16 cellular contexts compared by ENCODE assay signal in the genomic region with DNA sequence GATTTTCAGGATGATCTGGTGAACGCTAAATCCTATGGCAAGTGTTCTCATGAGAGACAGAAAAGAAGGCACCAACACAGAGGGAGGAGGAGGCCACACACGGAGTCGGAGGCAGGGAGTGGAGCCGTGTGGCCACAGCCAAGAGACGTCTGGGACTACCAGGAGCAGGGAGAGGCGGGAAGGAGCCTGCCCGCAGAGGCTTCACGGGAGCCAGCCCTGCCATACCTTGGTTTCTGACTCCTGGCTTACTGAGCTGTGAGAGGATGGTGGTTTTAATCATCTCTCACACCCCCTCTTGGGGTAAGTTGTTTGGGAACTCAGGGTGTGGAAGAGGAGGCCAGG. TPM values are rescaled to one million over a fixed set of nuclear protein-coding genes. Genes with fewer than 3 reads are reported as not detected.
DNase-seq lines count a peak whose midpoint lies in the region; TF ChIP-seq lines count a peak whose summit lies in the region.
"Had no signal": no experiment of that assay in that cellular context is flagged by ENCODE, and none has a peak within 500 bp of the region (broad histone marks: within the 10 kb centered on the region; RNA-seq: fewer than 3 reads in every experiment).

No MANE protein-coding gene starts in this region.

- TF ChIP-seq CTCF in RWPE1 (conservative IDR thresholded peaks at IDR 0.05; ENCODE audit: low read depth) (no peak), BE2C (IDR thresholded peaks at IDR 0.05; ENCODE audit: low read depth, low read length) (no peak), prostate gland (IDR thresholded peaks at IDR 0.05) (no peak)

- intact Hi-C loops in prostate gland (cut with DNase I): loop anchor here (5.0 kb wide), 1 partner anchor 74 kb away; no protein-coding TSS in a partner anchor

- no peak overlapping the region for H4K12ac ChIP-seq in trophoblast cell (ENCODE audit: low read depth, low read length)

- 0 out of 2 replicates have a peak overlapping the region, but pooled peaks have one; percentile 3 for H2AFZ ChIP-seq in GM23248
- H2AFZ ChIP-seq in trophoblast cell (ENCODE audit: insufficient read depth, low read length, poor library complexity): no peak overlapping the region

- H3F3A ChIP-seq in GM23248 (ENCODE audit: insufficient read depth): no peaks in the 10 kb centered on the region

- no peaks in the 10 kb centered on the region for H4K20me1 ChIP-seq in GM23248 (ENCODE audit: insufficient read depth)

- H3K4me2 ChIP-seq in GM23248 (ENCODE audit: unreplicated experiment): no peak overlapping the region
- H3K4me2 ChIP-seq in trophoblast cell (ENCODE audit: low read length): no peak overlapping the region

- CTCF ChIA-PET in RWPE1 (lab: Yijun Ruan, JAX): no interaction called here

- no peak overlapping the region for H3K27ac ChIP-seq in GM23248
- H3K27ac ChIP-seq in RWPE1: peak overlapping the region; percentile 42; the same call in 1 of the 2 replicates
- H3K27ac ChIP-seq in epithelial cell of prostate: peak overlapping the region; percentile 79
- H3K27ac ChIP-seq in trophoblast cell (ENCODE audit: low read depth, low read length): peak overlapping the region; percentile 73
- H3K27ac ChIP-seq in prostate gland: no peak overlapping the region

- peak overlapping the region; percentile 3 for H3K18ac ChIP-seq in trophoblast cell (ENCODE audit: low read length)

- TF ChIP-seq POLR2A in prostate gland (IDR thresholded peaks at IDR 0.05): no peak

- H2BK12ac ChIP-seq in trophoblast cell (ENCODE audit: low read length): peak overlapping the region; percentile 76

- H3K4me3 ChIP-seq in GM23248: no peak overlapping the region
- no peak overlapping the region for H3K4me3 ChIP-seq in trophoblast cell (ENCODE audit: low read depth, low read length)
- no peak overlapping the region for H3K4me3 ChIP-seq in BE2C (ENCODE audit: low read depth, low read length)
- no peak overlapping the region for H3K4me3 ChIP-seq in prostate gland
- H3K4me3 ChIP-seq: HAP-1 had no signal

- no peaks in the 10 kb centered on the region for H3K9me2 ChIP-seq in GM23248 (ENCODE audit: insufficient read depth)

- in situ Hi-C loops in GM23248 (cut with MboI): no loop called here

- DNase-seq in GM23248 (no peak), RWPE1 (ENCODE audit: low spot score) (no peak), epithelial cell of prostate (ENCODE audit: low read depth, low spot score) (no peak), trophoblast cell (peak; percentile 49 to 68), BE2C (no peak), prostate gland (ENCODE audit: low spot score) (no peak), SK-N-DZ (ENCODE audit: low spot score) (no peak), GF-D8 (lab: John Stamatoyannopoulos, UW) (no peak)
- DNase-seq: COR-L47, DMS79, NCI-H1694, NCI-H2081 treated with DMSO at 0.1 percent for 48 hours, NCI-H2171 treated with DMSO at 0.1 percent for 48 hours, NCI-H446, SIG-M5 had no signal

- H4K8ac ChIP-seq in trophoblast cell (ENCODE audit: low read depth, low read length): peak overlapping the region; percentile 1

- no peaks in the 10 kb centered on the region for H3K79me2 ChIP-seq in GM23248 (ENCODE audit: insufficient read depth)
- no peaks in the 10 kb centered on the region for H3K79me2 ChIP-seq in trophoblast cell (ENCODE audit: control insufficient read depth, insufficient read depth, low read length, poor library complexity)

- H3K9me3 ChIP-seq in GM23248 (ENCODE audit: low read depth) (no peaks in the 10 kb centered on the region), trophoblast cell (ENCODE audit: insufficient read depth, low read depth, low read length) (no peaks in the 10 kb centered on the region), BE2C (no peaks in the 10 kb centered on the region), prostate gland (no peaks in the 10 kb centered on the region)
- H3K9me3 ChIP-seq: HAP-1 had no signal

- H2BK120ac ChIP-seq in trophoblast cell (ENCODE audit: insufficient read depth, low read length, poor library complexity): peak overlapping the region; percentile 82

- H3K36me3 ChIP-seq in GM23248 (ENCODE audit: low read depth): no peaks in the 10 kb centered on the region
- H3K36me3 ChIP-seq in trophoblast cell (ENCODE audit: control insufficient read depth in 1 of 2, insufficient read depth in 2 of 2, low read length in 2 of 2): no peaks in the 10 kb centered on the region
- H3K36me3 ChIP-seq in BE2C: no peaks in the 10 kb centered on the region
- no peaks in the 10 kb centered on the region for H3K36me3 ChIP-seq in prostate gland
- H3K36me3 ChIP-seq: HAP-1 had no signal

- peak overlapping the region; percentile 49 for H2AK5ac ChIP-seq in trophoblast cell (ENCODE audit: low read length)

- H3K79me1 ChIP-seq in trophoblast cell (ENCODE audit: low read length): peaks cover 41% of the 10 kb centered on the region

- H3K27me3 ChIP-seq in GM23248 (replicated peaks; ENCODE audit: insufficient read depth): no peaks in the 10 kb centered on the region; the same call in 1 of the 2 replicates
- H3K27me3 ChIP-seq in trophoblast cell (ENCODE audit: insufficient read depth, low read length): no peaks in the 10 kb centered on the region
- H3K27me3 ChIP-seq in BE2C: no peaks in the 10 kb centered on the region
- no peaks in the 10 kb centered on the region for H3K27me3 ChIP-seq in prostate gland (replicated peaks; ENCODE audit: insufficient read depth)

- H3K23ac ChIP-seq in trophoblast cell (ENCODE audit: low read length): no peak overlapping the region

- no peak overlapping the region for H3K4ac ChIP-seq in trophoblast cell (ENCODE audit: low read depth, low read length)

- H3K14ac ChIP-seq in trophoblast cell (ENCODE audit: low read length): peak overlapping the region; percentile 54

- peak overlapping the region; percentile 84 for H4K91ac ChIP-seq in trophoblast cell (ENCODE audit: low read depth, low read length)

- WGBS in GM23248 (ENCODE audit: low coverage in 1 of 2, low lambda C conversion rate in 2 of 2, missing lambda C conversion rate in 2 of 2), 2 experiments: 96% methylated on average over 8 of the region's 8 CpGs
- no CpG with 5 or more reads among the region's 8 CpGs for WGBS in trophoblast cell (ENCODE audit: extremely low coverage, insufficient coverage, insufficient read length)
- 78% methylated on average over 8 of the region's 8 CpGs for WGBS in prostate gland

- peak overlapping the region; percentile 70 for H2BK5ac ChIP-seq in trophoblast cell (ENCODE audit: low read depth, low read length, poor library complexity)

- H3K9ac ChIP-seq in GM23248 (no peak overlapping the region), trophoblast cell (ENCODE audit: low read length) (no peak overlapping the region)

- peaks cover 11% of the 10 kb centered on the region for H3K4me1 ChIP-seq in GM23248 (ENCODE audit: insufficient read depth)
- peaks cover 37 to 49% of the 10 kb centered on the region in 2 experiments for H3K4me1 ChIP-seq in trophoblast cell (ENCODE audit: control insufficient read depth in 1 of 2, insufficient read depth in 2 of 2, low read length in 2 of 2)
- no peaks in the 10 kb centered on the region for H3K4me1 ChIP-seq in BE2C
- no peaks in the 10 kb centered on the region for H3K4me1 ChIP-seq in prostate gland (replicated peaks)
- H3K4me1 ChIP-seq: HAP-1 had no signal

- POLR2A ChIA-PET in RWPE1 (lab: Yijun Ruan, JAX; ENCODE audit: low non-redundant PET): no interaction called here

RNA-seq across cellular contexts. Expression of a gene that starts 33.5 kb away (rescaled TPM):
- total RNA-seq in GM23248 (2014; rRNA removed; shearing (Covaris generic)): not detected in 2 replicates
- 0.05 TPM in 2 replicates for polyA plus RNA-seq in GM23248 (2016; fragmentation: Nextera tagmentation; extraction: Ambion mirVana)
- polyA plus RNA-seq in trophoblast cell (2013): 13.9 and 15.5 TPM in 2 replicates
- 0.25 TPM for polyA plus RNA-seq in BE2C (2012; ENCODE audit: insufficient read depth, insufficient read length, low read depth)
- under 1 TPM in 1 of 2 donors, not detected in 1; 0.45 TPM for total RNA-seq in prostate gland
- polyA plus RNA-seq in SK-N-DZ (2014; cell fraction: cytosol; rRNA removed): not detected in 2 replicates
- polyA plus RNA-seq in SK-N-DZ (2014; cell fraction: nucleus; rRNA removed): 0.03 TPM in 1 of 2 replicates, not detected in the other

RNA-seq across cellular contexts. Expression of a gene that starts 45.8 kb away (rescaled TPM):
- 13.4 and 14.0 TPM in 2 replicates for total RNA-seq in GM23248 (2014; rRNA removed; shearing (Covaris generic))
- 19.0 and 19.3 TPM in 2 replicates for polyA plus RNA-seq in GM23248 (2016; fragmentation: Nextera tagmentation; extraction: Ambion mirVana)
- 41.6 and 41.8 TPM in 2 replicates for polyA plus RNA-seq in trophoblast cell (2013)
- 2.1 TPM for polyA plus RNA-seq in BE2C (2012; ENCODE audit: insufficient read depth, insufficient read length, low read depth)
- total RNA-seq in prostate gland: 10 to 100 TPM in 1 of 2 donors, under 1 TPM in 1; 0.73 to 15.1 TPM
- polyA plus RNA-seq in SK-N-DZ (2014; cell fraction: cytosol; rRNA removed): 0.39 and 1.0 TPM in 2 replicates
- 0.65 and 1.9 TPM in 2 replicates for polyA plus RNA-seq in SK-N-DZ (2014; cell fraction: nucleus; rRNA removed)

Comparison
In these comparisons a context has a peak if more than half of its experiments do, and no peak if none do; other contexts are left out.
1. DNase-seq: peak in trophoblast cell (2 of 2); none in GM23248 (single experiment), RWPE1 (single experiment), epithelial cell of prostate (single experiment), BE2C (single experiment), prostate gland (single experiment), SK-N-DZ (single experiment) and GF-D8 (single experiment).
2. H3K27ac ChIP-seq: peak in RWPE1 (single experiment), epithelial cell of prostate (single experiment) and trophoblast cell (single experiment); none in GM23248 (single experiment) and prostate gland (0 of 2).